1 cellular context compared by ENCODE assay signal in the genomic region with DNA sequence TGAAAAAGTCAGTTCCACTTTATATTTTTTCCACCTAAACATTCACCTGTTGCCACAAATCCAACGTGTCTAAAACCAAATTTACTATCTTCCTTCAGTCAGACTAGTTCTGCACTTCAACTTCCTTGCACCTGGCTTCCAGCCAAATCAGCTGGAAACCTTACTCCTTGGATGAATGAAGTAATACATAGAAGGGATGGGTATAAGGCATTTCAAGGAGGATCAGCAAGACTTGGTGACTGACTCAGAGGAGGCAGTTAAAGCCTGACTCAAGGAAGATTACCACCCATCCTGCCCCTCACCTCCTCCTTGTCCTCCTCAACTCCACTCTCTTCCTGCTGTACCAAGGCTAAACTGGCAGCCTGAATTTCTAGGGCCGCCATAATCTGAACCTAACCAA.
TF ChIP-seq lines count a peak whose summit lies in the region.

No MANE protein-coding gene starts in this region.

TF ChIP-seq in HepG2, 621 proteins besides CTCF, POLR2A, EP300 and RAD21:
- TF ChIP-seq ELF1 (CRISPR knock-in tag; IDR thresholded peaks at IDR 0.05) = no peak
- TF ChIP-seq BHLHE40 (IDR thresholded peaks at IDR 0.05; ENCODE audit: low read length) = no peak
- no peak for TF ChIP-seq ZNF850 (CRISPR knock-in tag; conservative IDR thresholded peaks at IDR 0.05)
- TF ChIP-seq RBFOX2 (IDR thresholded peaks at IDR 0.05; ENCODE audit: low read depth, low read length) = no peak
- TF ChIP-seq ZNF121 (CRISPR knock-in tag; IDR thresholded peaks at IDR 0.05) = no peak
- TF ChIP-seq ZNF354B (CRISPR knock-in tag; IDR thresholded peaks at IDR 0.05) = no peak
- TF ChIP-seq RFX1 (IDR thresholded peaks at IDR 0.05) = no peak
- TF ChIP-seq MTF1 (CRISPR knock-in tag; IDR thresholded peaks at IDR 0.05) = no peak
- TF ChIP-seq MATR3 (CRISPR knock-in tag; IDR thresholded peaks at IDR 0.05) = no peak
- no peak for TF ChIP-seq PITX1 (CRISPR knock-in tag; IDR thresholded peaks at IDR 0.05)
- no peak for TF ChIP-seq ATRX (CRISPR knock-in tag; IDR thresholded peaks at IDR 0.05; ENCODE audit: borderline replicate concordance)
- TF ChIP-seq ZNF7 (CRISPR knock-in tag; IDR thresholded peaks at IDR 0.05) = no peak
- no peak for TF ChIP-seq TCF7 (IDR thresholded peaks at IDR 0.05; ENCODE audit: low read depth)
